Comparison of ENCODE assay signal across 8 cellular contexts in the genomic region with DNA sequence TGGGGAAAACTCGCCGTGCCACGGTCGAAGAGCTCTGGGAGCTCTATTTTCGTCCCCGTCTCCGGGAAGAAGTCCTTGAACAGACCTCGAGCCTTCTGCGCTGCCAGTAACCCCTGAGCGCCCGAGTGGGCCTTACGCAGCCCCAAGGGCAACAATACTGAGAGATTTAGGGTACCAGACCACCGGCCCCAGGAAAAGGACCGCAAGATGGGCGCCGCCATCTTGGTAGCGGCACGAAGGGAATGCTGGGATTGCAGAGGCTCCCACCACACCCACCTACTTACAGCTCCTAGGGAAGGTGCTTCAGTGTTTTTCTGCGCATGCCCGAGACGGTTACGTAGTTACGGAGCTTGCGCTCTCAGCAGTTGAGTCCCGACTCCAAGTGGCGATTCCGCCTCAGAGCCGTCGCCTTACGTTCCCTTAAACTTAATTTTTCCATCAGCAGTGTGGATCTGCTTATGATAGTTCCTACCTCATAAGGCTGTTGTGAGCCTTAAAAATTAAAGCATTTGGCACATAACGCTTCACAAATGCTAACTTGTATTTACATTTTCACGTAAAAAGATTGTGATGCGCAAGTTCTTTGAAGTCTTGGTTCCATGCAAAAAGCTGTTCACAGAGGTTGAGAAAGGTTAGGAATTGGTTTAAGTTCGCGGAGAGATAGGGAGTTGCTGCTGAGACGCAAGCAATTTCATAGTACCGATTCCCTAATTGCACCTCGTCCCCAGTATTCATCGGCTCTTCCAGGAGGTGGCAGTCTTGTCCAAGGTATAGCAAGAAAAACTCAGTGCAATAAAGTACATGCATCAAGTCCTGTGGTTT. TPM values are rescaled to one million over a fixed set of nuclear protein-coding genes. Genes with fewer than 3 reads are reported as not detected.
DNase-seq lines count a peak whose midpoint lies in the region; ATAC-seq and FAIRE-seq lines count a peak whose summit lies in the region.

TSS of gene YARS2 (minus strand) at position 244 of the 822 bp plus-strand sequence. CDS start at position 221, 23 bp downstream.

- POLR2A ChIA-PET in naive thymus-derived CD4-positive, alpha-beta T cell (lab: Charles Lee): interaction anchor here (0.6 to 2.3 kb wide), 11 partner anchors 17 to 1427 kb away, joined by 3 to 39 read pairs (median 3); partner anchors contain the start of gene ALG10

- DNase-seq in DMS79 treated with DMSO at 0.1 percent for 48 hours (lab: John Stamatoyannopoulos, UW) (peak; percentile 96), RCC 7860 (ENCODE audit: low spot score) (peak; percentile 93), activated T-helper 1 cell treated with Interleukin-2 at 50 U/mL for 16 hours (ENCODE audit: low read depth) (peak; percentile 77), fibroblast of gingiva (ENCODE audit: low read depth) (peak; percentile 98)
- peak; percentile 62 to 86 (median 83) for DNase-seq in naive thymus-derived CD4-positive, alpha-beta T cell
- DNase-seq in stimulated activated naive CD4-positive, alpha-beta T cell (lab: John Stamatoyannopoulos, UW): peak; percentile 68 to 93 (median 84)

- CTCF ChIA-PET in naive thymus-derived CD4-positive, alpha-beta T cell (lab: Charles Lee): interaction anchor here (0.6 to 4.4 kb wide), 14 partner anchors 11 to 1392 kb away, joined by 3 to 54 read pairs (median 3); partner anchors contain the start of gene ALG10

- H3K27ac ChIP-seq in KOPT-K1 (ENCODE audit: low read depth, low read length, poor library complexity, severe bottlenecking): peak within 1 kb of the TSS; percentile 79
- peak within 1 kb of the TSS; percentile 76 for H3K27ac ChIP-seq in naive thymus-derived CD4-positive, alpha-beta T cell (ENCODE audit: low read depth, low read length)

- H3K27me3 Mint-ChIP-seq in naive thymus-derived CD4-positive, alpha-beta T cell: peaks cover 0 to 4% (median 0%) of the 10 kb centered on the region in 5 donors

- no peaks in the 10 kb centered on the region for H3K9me3 Mint-ChIP-seq in naive thymus-derived CD4-positive, alpha-beta T cell

- H3K4me1 Mint-ChIP-seq in naive thymus-derived CD4-positive, alpha-beta T cell: peaks cover 0 to 21% (median 20%) of the 10 kb centered on the region in 7 donors

- H3K9me3 ChIP-seq in KOPT-K1 (ENCODE audit: insufficient read depth, low read length, poor library complexity, severe bottlenecking): no peaks in the 10 kb centered on the region
- H3K9me3 ChIP-seq in naive thymus-derived CD4-positive, alpha-beta T cell (ENCODE audit: control insufficient read depth in 2 of 3, low read length in 3 of 3): no peaks in the 10 kb centered on the region

- H3K4me1 ChIP-seq in naive thymus-derived CD4-positive, alpha-beta T cell (ENCODE audit: control insufficient read depth in 2 of 2, insufficient read depth in 2 of 2, low read length in 2 of 2): peaks cover 13% of the 10 kb centered on the region in 2 donors

- peak within 1 kb of the TSS; percentile 68 for H3K4me3 ChIP-seq in naive thymus-derived CD4-positive, alpha-beta T cell (ENCODE audit: low read length)

- peak; percentile 76 for FAIRE-seq in RCC 7860 (lab: Jason Lieb, UNC)

- H3K27me3 ChIP-seq in naive thymus-derived CD4-positive, alpha-beta T cell (ENCODE audit: control insufficient read depth in 2 of 2, insufficient read depth in 2 of 2, low read length in 2 of 2): no peaks in the 10 kb centered on the region

- H3K36me3 Mint-ChIP-seq in naive thymus-derived CD4-positive, alpha-beta T cell: peaks cover 0 to 16% (median 4%) of the 10 kb centered on the region in 5 donors

- peak; percentile 80 for ATAC-seq in GM21737 (IDR thresholded peaks at IDR 0.05; ENCODE audit: unreplicated experiment)
- peak; percentile 92 for ATAC-seq in naive thymus-derived CD4-positive, alpha-beta T cell

- peak within 1 kb of the TSS; percentile 81 to 99 (median 94) for H3K27ac Mint-ChIP-seq in naive thymus-derived CD4-positive, alpha-beta T cell

- intact Hi-C loops in naive thymus-derived CD4-positive, alpha-beta T cell (cut with micrococcal nuclease): loop anchor here (1.0 to 10.0 kb wide), 18 partner anchors 77 to 2001 kb away; partner anchors contain the start of genes ALG10 (in 2 of the 2), CAPRIN2 (in 2 of the 2), DNM1L (in 2 of the 2) and SINHCAF (in 2 of the 2)

- peak within 1 kb of the TSS; percentile 84 to 99 (median 90) for H3K4me3 Mint-ChIP-seq in naive thymus-derived CD4-positive, alpha-beta T cell

- peaks cover 34% of the 10 kb centered on the region for H3K36me3 ChIP-seq in KOPT-K1 (ENCODE audit: insufficient read depth, low read length)
- peaks cover 9 to 33% (median 11%) of the 10 kb centered on the region in 3 experiments for H3K36me3 ChIP-seq in naive thymus-derived CD4-positive, alpha-beta T cell (ENCODE audit: control insufficient read depth in 2 of 3, insufficient read depth in 3 of 3, low read length in 3 of 3)

RNA-seq across cellular contexts. Expression of gene YARS2, which starts in this region (rescaled TPM):
- 10 to 100 TPM; 11.3 to 24.0 (median 17.9) TPM for total RNA-seq in naive thymus-derived CD4-positive, alpha-beta T cell
- 10 to 100 TPM; 15.0 to 22.5 TPM for polyA plus RNA-seq in naive thymus-derived CD4-positive, alpha-beta T cell

Comparison
In these comparisons a context has a peak if more than half of its experiments do, and no peak if none do; other contexts are left out.
1. Peak in every context shown above with its lines: DNase-seq, ATAC-seq, H3K4me3 ChIP-seq and H3K27ac ChIP-seq.